In genomic region chr12:93727911-93728310, GRCh38 we compare ENCODE assay signal across 20 cellular contexts. TPM values are rescaled to one million over a fixed set of nuclear protein-coding genes. Genes with fewer than 3 reads are reported as not detected.
DNase-seq lines count a peak whose midpoint lies in the region; ATAC-seq, FAIRE-seq and TF ChIP-seq lines count a peak whose summit lies in the region.
"Had no signal": no experiment of that assay in that cellular context is flagged by ENCODE, and none has a peak within 500 bp of the region (broad histone marks: within the 10 kb centered on the region; RNA-seq: fewer than 3 reads in every experiment).

No MANE protein-coding gene starts in this region.

- in situ Hi-C loops in transverse colon (cut with MboI; ENCODE audit: low pct_ligation_motif_present in 1 of 4, low pct_unique_long_range_greater_than_20kb in 1 of 4, low sequenced_read_pairs in 3 of 4), result loop anchor here in 1 of 4 donors (25.0 kb wide), 1 partner anchor 166 kb away; the partner anchor contains the start of gene SOCS2

- H3K36me3 ChIP-seq in hepatocyte (replicated peaks; ENCODE audit: insufficient read depth, low read depth) (no peaks in the 10 kb centered on the region), prostate gland (no peaks in the 10 kb centered on the region), transverse colon (no peaks in the 10 kb centered on the region)
- H3K36me3 ChIP-seq: MG63 had no signal

- TF ChIP-seq EP300 in transverse colon (IDR thresholded peaks at IDR 0.05; ENCODE audit: low read depth), result no peak

- DNase-seq in NCI-H146 (lab: John Stamatoyannopoulos, UW) (peak; percentile 39), NCI-H146 treated with DMSO at 0.1 percent for 48 hours (lab: John Stamatoyannopoulos, UW; ENCODE audit: unreplicated experiment) (no peak), hepatocyte (ENCODE audit: low spot score) (no peak), prostate gland (ENCODE audit: low spot score) (no peak), transverse colon (no peak), RCC 7860 (ENCODE audit: low spot score) (no peak), NCI-H1436 treated with DMSO at 0.1 percent for 48 hours (lab: John Stamatoyannopoulos, UW) (no peak)
- DNase-seq: CD4-positive, CD25-positive, alpha-beta regulatory T cell; EL; HFFc6; Karpas-422; MG63; NCI-H1092; NCI-H1694 treated with DMSO at 0.1 percent for 48 hours; NCI-H226; NCI-H524 treated with DMSO at 0.1 percent for 48 hours; SHP77 had no signal

- TF ChIP-seq POLR2A in prostate gland (IDR thresholded peaks at IDR 0.05), result no peak
- no peak for TF ChIP-seq POLR2A in transverse colon (IDR thresholded peaks at IDR 0.05)

- H3K79me2 ChIP-seq in hepatocyte, result peaks cover 5% of the 10 kb centered on the region

- intact Hi-C loops in prostate gland (cut with DNase I) (no loop called here), transverse colon (cut with DNase I; ENCODE audit: low total_unique reads) (no loop called here)

- no peak for FAIRE-seq in RCC 7860 (lab: Jason Lieb, UNC)
- FAIRE-seq: H54 had no signal

- H2AFZ ChIP-seq in hepatocyte, result no peak overlapping the region

- H3K4me3 ChIP-seq in hepatocyte (no peak overlapping the region), prostate gland (no peak overlapping the region), transverse colon (no peak overlapping the region)
- H3K4me3 ChIP-seq: MG63 had no signal

- H3K9me2 ChIP-seq in hepatocyte (replicated peaks; ENCODE audit: insufficient read depth), result no peaks in the 10 kb centered on the region

- ATAC-seq in HG02981 (IDR thresholded peaks at IDR 0.05; ENCODE audit: unreplicated experiment), result no peak

- peak overlapping the region; percentile 77 for H3K27ac ChIP-seq in hepatocyte
- H3K27ac ChIP-seq in prostate gland, result peak overlapping the region; percentile 55 to 75
- H3K27ac ChIP-seq in transverse colon, result peak overlapping the region; percentile 10 to 69 (median 58)
- H3K27ac ChIP-seq: 22Rv1 had no signal

- H3K9me3 ChIP-seq in hepatocyte (ENCODE audit: low read depth) (no peaks in the 10 kb centered on the region), prostate gland (no peaks in the 10 kb centered on the region), transverse colon (no peaks in the 10 kb centered on the region)
- H3K9me3 ChIP-seq: MG63 had no signal

- 75% methylated on average over 4 of the region's 4 CpGs for WGBS in hepatocyte (ENCODE audit: low lambda C conversion rate, missing lambda C conversion rate)
- WGBS in prostate gland, result 84% methylated on average over 4 of the region's 4 CpGs
- WGBS in transverse colon (ENCODE audit: low coverage in 1 of 2), 2 donors, result 81 to 91% methylated on average over 3 to 4 of the region's 4 CpGs

- TF ChIP-seq CTCF in hepatocyte (IDR thresholded peaks at IDR 0.05; ENCODE audit: poor library complexity), result no peak
- no peak for TF ChIP-seq CTCF in prostate gland (IDR thresholded peaks at IDR 0.05)
- no peak for TF ChIP-seq CTCF in transverse colon (IDR thresholded peaks at IDR 0.05)

- H3K27me3 ChIP-seq in hepatocyte, result no peaks in the 10 kb centered on the region
- no peaks in the 10 kb centered on the region for H3K27me3 ChIP-seq in prostate gland (replicated peaks; ENCODE audit: insufficient read depth)
- no peaks in the 10 kb centered on the region for H3K27me3 ChIP-seq in transverse colon
- H3K27me3 ChIP-seq: MG63 had no signal

- no peaks in the 10 kb centered on the region for H4K20me1 ChIP-seq in hepatocyte (ENCODE audit: insufficient read depth, poor library complexity, severe bottlenecking)

- H3K4me1 ChIP-seq in hepatocyte (ENCODE audit: insufficient read depth) (no peaks in the 10 kb centered on the region), prostate gland (replicated peaks) (peaks cover 3% of the 10 kb centered on the region), transverse colon (peaks cover 0 to 4% (median 0%) of the 10 kb centered on the region in 4 donors)

- H3K4me2 ChIP-seq in hepatocyte, result peak overlapping the region; percentile 51

RNA-seq across cellular contexts. Expression of gene CRADD, which starts 50.7 kb away (rescaled TPM):
- total RNA-seq in hepatocyte (27.3 and 30.6 TPM in 2 replicates), prostate gland (10 to 100 TPM; 38.9 to 42.4 TPM), transverse colon (10 to 100 TPM; 45.6 to 59.3 (median 56.3) TPM)
- polyA plus RNA-seq in hepatocyte, result 19.5 and 20.9 TPM in 2 replicates
